Comparison of ENCODE assay signal across 8 cellular contexts in genomic region chr11:66744485-66745355, GRCh38. TPM values are rescaled to one million over a fixed set of nuclear protein-coding genes. Genes with fewer than 3 reads are reported as not detected.
DNase-seq lines count a peak whose midpoint lies in the region; ATAC-seq and TF ChIP-seq lines count a peak whose summit lies in the region.

No MANE protein-coding gene starts in this region.

- H3K27me3 ChIP-seq in Caco-2 (replicated peaks; ENCODE audit: control insufficient read depth, insufficient read depth, low read length): no peaks in the 10 kb centered on the region
- H3K27me3 ChIP-seq in OCI-LY1 (ENCODE audit: insufficient read depth, low read length): no peaks in the 10 kb centered on the region

- DNase-seq in Caco-2 (peak; percentile 94 to 98), HuH-7 (ENCODE audit: low spot score) (peak; percentile 100), activated T-cell treated with anti-CD3 and anti-CD28 coated beads for 4 hours (peak; percentile 88), epithelial cell of prostate (ENCODE audit: low read depth, low spot score) (no peak), mucosa of gallbladder (ENCODE audit: low spot score) (peak; percentile 88)
- peak; percentile 78 to 79 for DNase-seq in stimulated activated CD8-positive, alpha-beta memory T cell treated with anti-CD3 and anti-CD28 coated beads, Interleukin-4, amount 100 ng/mL, for 4 hours (ENCODE audit: low read depth in 2 of 2, low spot score in 1 of 2)

- 0 out of 2 replicates have a peak, but pooled peaks cover 6% of the 10 kb centered on the region for H3K79me2 ChIP-seq in OCI-LY1 (ENCODE audit: insufficient read depth, low read length)

- peak overlapping the region; percentile 58 for H3K27ac ChIP-seq in OCI-LY1 (ENCODE audit: low read depth, low read length, poor library complexity, severe bottlenecking)
- H3K27ac ChIP-seq in epithelial cell of prostate: peak overlapping the region; percentile 95

- H3K4me1 Mint-ChIP-seq in Caco-2 (ENCODE audit: low read depth, unreplicated experiment): peaks cover 7% of the 10 kb centered on the region

- peaks cover 14% of the 10 kb centered on the region; the same call in 1 of the 2 replicates for H3K4me1 ChIP-seq in Caco-2
- peaks cover 27% of the 10 kb centered on the region for H3K4me1 ChIP-seq in OCI-LY1 (ENCODE audit: insufficient read depth, low read length, severe bottlenecking)

- POLR2A ChIA-PET in Caco-2 (lab: Charles Lee): interaction anchor here (0.7 kb wide), 2 partner anchors 51 to 98 kb away, joined by 3 read pairs; no protein-coding TSS in a partner anchor

- peak; percentile 79 for ATAC-seq in GM21423 (IDR thresholded peaks at IDR 0.05; ENCODE audit: unreplicated experiment)

- no peaks in the 10 kb centered on the region for H3K9me2 ChIP-seq in OCI-LY1 (ENCODE audit: low read depth, low read length)

- TF ChIP-seq CTCF in Caco-2 (IDR thresholded peaks at IDR 0.05; ENCODE audit: insufficient read depth in 1 of 2, low read depth in 1 of 2, low read length in 1 of 2, severe bottlenecking in 1 of 2, unreplicated experiment in 1 of 2) (no peak), OCI-LY1 (IDR thresholded peaks at IDR 0.05; ENCODE audit: low read length) (no peak)

- no TSS peak for BruUV-seq in Caco-2 (replicated peaks; lab: Mats Ljungman, UMichigan)

- H3K27me3 Mint-ChIP-seq in Caco-2 (ENCODE audit: insufficient read depth, unreplicated experiment): no peaks in the 10 kb centered on the region

- H3K36me3 ChIP-seq in Caco-2 (ENCODE audit: control insufficient read depth, insufficient read depth, low read length) (peaks cover 3% of the 10 kb centered on the region), OCI-LY1 (ENCODE audit: insufficient read depth, low read length) (no peaks in the 10 kb centered on the region; the same call in 1 of the 2 replicates)

- CTCF ChIA-PET in Caco-2 (lab: Charles Lee): interaction anchor here (0.7 to 1.1 kb wide), 4 partner anchors 29 to 433 kb away, joined by 3 to 6 read pairs (median 4); no protein-coding TSS in a partner anchor

- peaks cover 4% of the 10 kb centered on the region; the same call in 1 of the 2 replicates for H3K9me3 ChIP-seq in Caco-2
- peaks cover 7% of the 10 kb centered on the region; the same call in 1 of the 2 replicates for H3K9me3 ChIP-seq in OCI-LY1 (ENCODE audit: low read length)

- H3K9me3 Mint-ChIP-seq in Caco-2 (ENCODE audit: unreplicated experiment): no peaks in the 10 kb centered on the region

- peak overlapping the region; percentile 73 for H3K9ac ChIP-seq in OCI-LY1 (ENCODE audit: low read length)

- intact Hi-C loops in Caco-2 (cut with micrococcal nuclease; ENCODE audit: unreplicated experiment): loop anchor here (1.0 to 2.0 kb wide), 3 partner anchors 45 to 74 kb away; no protein-coding TSS in a partner anchor

- peak overlapping the region; percentile 84 for H3K4me3 ChIP-seq in Caco-2 (ENCODE audit: low read depth, low read length)
- peak overlapping the region; percentile 74 for H3K4me3 ChIP-seq in OCI-LY1 (ENCODE audit: low read depth, low read length, poor library complexity, severe bottlenecking)

- H3K4me2 ChIP-seq in OCI-LY1 (ENCODE audit: low read length): peak overlapping the region; percentile 60

- H3K36me3 Mint-ChIP-seq in Caco-2 (ENCODE audit: insufficient read depth, unreplicated experiment): peaks cover 16% of the 10 kb centered on the region

- no peak overlapping the region for H2AFZ ChIP-seq in OCI-LY1 (ENCODE audit: low read length)

- no peaks in the 10 kb centered on the region for H3F3A ChIP-seq in OCI-LY1 (ENCODE audit: insufficient read depth, low read length)

- H3K27ac Mint-ChIP-seq in Caco-2 (ENCODE audit: unreplicated experiment): peak overlapping the region; percentile 69

- H3K4me3 Mint-ChIP-seq in Caco-2 (ENCODE audit: unreplicated experiment): peak overlapping the region; percentile 83

- H4K20me1 ChIP-seq in OCI-LY1 (ENCODE audit: insufficient read depth, low read length): no peaks in the 10 kb centered on the region

RNA-seq across cellular contexts. Expression of gene SPTBN2, which starts 15.7 kb away (rescaled TPM):
- total RNA-seq in Caco-2 (2022) (37.6 and 45.0 TPM in 2 replicates), mucosa of gallbladder (18.2 TPM)
